13 cellular contexts compared by ENCODE assay signal in genomic region chr17:57443781-57444180, GRCh38.
DNase-seq lines count a peak whose midpoint lies in the region; ATAC-seq, FAIRE-seq and TF ChIP-seq lines count a peak whose summit lies in the region.
"Had no signal": no experiment of that assay in that cellular context is flagged by ENCODE, and none has a peak within 500 bp of the region (broad histone marks: within the 10 kb centered on the region; RNA-seq: fewer than 3 reads in every experiment).

No MANE protein-coding gene starts in this region.

- CTCF ChIA-PET in CD8-positive, alpha-beta T cell (lab: Charles Lee), result interaction anchor here (1.1 to 1.3 kb wide), 3 partner anchors 201 to 304 kb away, joined by 3 to 4 read pairs (median 3); no protein-coding TSS in a partner anchor

- intact Hi-C loops in CD8-positive, alpha-beta T cell (cut with DNase I, micrococcal nuclease), result loop anchor here in 1 of 2 experiments (1.0 to 10.0 kb wide), 3 partner anchors 12 to 404 kb away; no protein-coding TSS in a partner anchor
- intact Hi-C loops in testis (cut with DNase I; ENCODE audit: low total_unique reads), result no loop called here

- H3K9ac ChIP-seq in astrocyte (ENCODE audit: low read length), result peak overlapping the region; percentile 66

- no peak for FAIRE-seq in astrocyte (lab: Jason Lieb, UNC)

- no peak overlapping the region for H2AFZ ChIP-seq in astrocyte (ENCODE audit: low read depth, low read length)

- H3K27me3 Mint-ChIP-seq in CD8-positive, alpha-beta T cell (ENCODE audit: low read depth), result no peaks in the 10 kb centered on the region
- no peaks in the 10 kb centered on the region for H3K27me3 Mint-ChIP-seq in astrocyte (ENCODE audit: low read depth, unreplicated experiment)
- no peaks in the 10 kb centered on the region for H3K27me3 Mint-ChIP-seq in neural crest cell (ENCODE audit: low read depth)

- WGBS in testis, 2 donors, result 73 to 81% methylated on average over 5 of the region's 5 CpGs

- no peak overlapping the region for H3K4me3 ChIP-seq in CD8-positive, alpha-beta T cell (ENCODE audit: low read depth, low read length)
- H3K4me3 ChIP-seq in astrocyte (ENCODE audit: insufficient read depth, low read depth, low read length) (no peak overlapping the region), testis (no peak overlapping the region), HAP-1 (no peak overlapping the region)
- H3K4me3 ChIP-seq: gastroesophageal sphincter, mucosa of descending colon, SK-N-MC had no signal

- H3K36me3 Mint-ChIP-seq in CD8-positive, alpha-beta T cell, result peaks cover 6% of the 10 kb centered on the region
- H3K36me3 Mint-ChIP-seq in astrocyte (ENCODE audit: low read depth, unreplicated experiment) (peaks cover 9% of the 10 kb centered on the region), neural crest cell (ENCODE audit: low read depth) (peaks cover 2% of the 10 kb centered on the region)

- H4K20me1 ChIP-seq in astrocyte (ENCODE audit: insufficient read depth, low read length), result no peaks in the 10 kb centered on the region

- peaks cover 15% of the 10 kb centered on the region for H3K79me2 ChIP-seq in astrocyte (ENCODE audit: insufficient read depth, low read length)

- H3K36me3 ChIP-seq in CD8-positive, alpha-beta T cell (ENCODE audit: insufficient read depth, low read length), result no peaks in the 10 kb centered on the region
- H3K36me3 ChIP-seq in astrocyte (ENCODE audit: insufficient read depth, low read length), result no peaks in the 10 kb centered on the region
- no peaks in the 10 kb centered on the region for H3K36me3 ChIP-seq in testis (ENCODE audit: low read depth, missing control alignments)
- no peaks in the 10 kb centered on the region for H3K36me3 ChIP-seq in HAP-1 (replicated peaks)
- H3K36me3 ChIP-seq: gastroesophageal sphincter had no signal

- H3K4me1 Mint-ChIP-seq in CD8-positive, alpha-beta T cell (ENCODE audit: low read depth), result peaks cover 62% of the 10 kb centered on the region
- H3K4me1 Mint-ChIP-seq in astrocyte (ENCODE audit: low read depth, unreplicated experiment), result peaks cover 49% of the 10 kb centered on the region
- H3K4me1 Mint-ChIP-seq in neural crest cell, result peaks cover 91% of the 10 kb centered on the region

- H3K9me3 ChIP-seq in CD8-positive, alpha-beta T cell (ENCODE audit: low read length), result no peaks in the 10 kb centered on the region
- H3K9me3 ChIP-seq in astrocyte (ENCODE audit: insufficient read depth, low read depth, low read length) (no peaks in the 10 kb centered on the region), testis (no peaks in the 10 kb centered on the region), HAP-1 (no peaks in the 10 kb centered on the region)
- H3K9me3 ChIP-seq: gastroesophageal sphincter, mucosa of descending colon had no signal

- POLR2A ChIA-PET in CD8-positive, alpha-beta T cell (lab: Charles Lee), result interaction anchor here (1.3 kb wide), 1 partner anchor 11 kb away, joined by 4 read pairs; no protein-coding TSS in a partner anchor

- no peak for TF ChIP-seq CTCF in CD8-positive, alpha-beta T cell (IDR thresholded peaks at IDR 0.05)
- no peak for TF ChIP-seq CTCF in astrocyte (IDR thresholded peaks at IDR 0.05; ENCODE audit: insufficient read depth, low read depth, low read length)
- TF ChIP-seq CTCF in neural crest cell (conservative IDR thresholded peaks at IDR 0.05), result no peak
- no peak for TF ChIP-seq CTCF in testis (IDR thresholded peaks at IDR 0.05)

- peak overlapping the region; percentile 90 for H3K27ac Mint-ChIP-seq in CD8-positive, alpha-beta T cell
- H3K27ac Mint-ChIP-seq in astrocyte (ENCODE audit: unreplicated experiment), result no peak overlapping the region
- peak overlapping the region; percentile 73 for H3K27ac Mint-ChIP-seq in neural crest cell (ENCODE audit: unreplicated experiment)

- no peak for DNase-seq in CD8-positive, alpha-beta T cell
- peak; percentile 98 for DNase-seq in LHCN-M2 (ENCODE audit: low read depth)
- DNase-seq in astrocyte (ENCODE audit: low read depth), result no peak
- DNase-seq in neural crest cell (ENCODE audit: low read depth, low spot score), result no peak
- no peak for DNase-seq in testis
- DNase-seq in stimulated activated CD4-positive, alpha-beta T cell treated with anti-CD3 and anti-CD28 coated beads, Interleukin-4, amount 100 ng/mL, for 1 hour, result no peak
- no peak for DNase-seq in HAP-1 (ENCODE audit: low spot score in 2 of 2)
- DNase-seq in COLO829 (ENCODE audit: low spot score), result no peak
- DNase-seq: HCEC 1CT, immature natural killer cell had no signal

- no peak for TF ChIP-seq POLR2A in testis (IDR thresholded peaks at IDR 0.05)

- in situ Hi-C loops in HAP-1 (cut with MboI; ENCODE audit: low sequenced_read_pairs), result no loop called here

- no peak for ATAC-seq in CD8-positive, alpha-beta T cell
- ATAC-seq: gastroesophageal sphincter had no signal

- no peak overlapping the region for H3K4me2 ChIP-seq in astrocyte (ENCODE audit: low read length)

- H3K4me3 Mint-ChIP-seq in CD8-positive, alpha-beta T cell, result no peak overlapping the region
- no peak overlapping the region for H3K4me3 Mint-ChIP-seq in astrocyte (ENCODE audit: unreplicated experiment)
- H3K4me3 Mint-ChIP-seq in neural crest cell, result peak overlapping the region; percentile 33

- no peaks in the 10 kb centered on the region for H3K9me3 Mint-ChIP-seq in CD8-positive, alpha-beta T cell
- H3K9me3 Mint-ChIP-seq in astrocyte (ENCODE audit: unreplicated experiment) (no peaks in the 10 kb centered on the region), neural crest cell (no peaks in the 10 kb centered on the region)
- H3K9me3 Mint-ChIP-seq: immature natural killer cell had no signal

- H3K27ac ChIP-seq in CD8-positive, alpha-beta T cell (ENCODE audit: low read depth, low read length), result no peak overlapping the region
- H3K27ac ChIP-seq in astrocyte (ENCODE audit: low read depth, low read length), result peak overlapping the region; percentile 57
- H3K27ac ChIP-seq in testis, result peak overlapping the region in 1 of 2 donors; percentile 63
- H3K27ac ChIP-seq: SK-N-MC had no signal

- H3K4me1 ChIP-seq in CD8-positive, alpha-beta T cell (ENCODE audit: insufficient read depth, low read length), result peaks cover 41% of the 10 kb centered on the region
- H3K4me1 ChIP-seq in astrocyte (ENCODE audit: insufficient read depth, low read length) (peaks cover 67% of the 10 kb centered on the region), testis (peaks cover 35% of the 10 kb centered on the region), HAP-1 (peaks cover 17% of the 10 kb centered on the region)

- H3K27me3 ChIP-seq in CD8-positive, alpha-beta T cell (ENCODE audit: insufficient read depth, low read length), result no peaks in the 10 kb centered on the region
- H3K27me3 ChIP-seq in astrocyte (ENCODE audit: insufficient read depth, low read length) (no peaks in the 10 kb centered on the region), testis (no peaks in the 10 kb centered on the region), HAP-1 (ENCODE audit: low read depth) (no peaks in the 10 kb centered on the region)
- H3K27me3 ChIP-seq: gastroesophageal sphincter had no signal
